17 cellular contexts compared by ENCODE assay signal in the genomic region with DNA sequence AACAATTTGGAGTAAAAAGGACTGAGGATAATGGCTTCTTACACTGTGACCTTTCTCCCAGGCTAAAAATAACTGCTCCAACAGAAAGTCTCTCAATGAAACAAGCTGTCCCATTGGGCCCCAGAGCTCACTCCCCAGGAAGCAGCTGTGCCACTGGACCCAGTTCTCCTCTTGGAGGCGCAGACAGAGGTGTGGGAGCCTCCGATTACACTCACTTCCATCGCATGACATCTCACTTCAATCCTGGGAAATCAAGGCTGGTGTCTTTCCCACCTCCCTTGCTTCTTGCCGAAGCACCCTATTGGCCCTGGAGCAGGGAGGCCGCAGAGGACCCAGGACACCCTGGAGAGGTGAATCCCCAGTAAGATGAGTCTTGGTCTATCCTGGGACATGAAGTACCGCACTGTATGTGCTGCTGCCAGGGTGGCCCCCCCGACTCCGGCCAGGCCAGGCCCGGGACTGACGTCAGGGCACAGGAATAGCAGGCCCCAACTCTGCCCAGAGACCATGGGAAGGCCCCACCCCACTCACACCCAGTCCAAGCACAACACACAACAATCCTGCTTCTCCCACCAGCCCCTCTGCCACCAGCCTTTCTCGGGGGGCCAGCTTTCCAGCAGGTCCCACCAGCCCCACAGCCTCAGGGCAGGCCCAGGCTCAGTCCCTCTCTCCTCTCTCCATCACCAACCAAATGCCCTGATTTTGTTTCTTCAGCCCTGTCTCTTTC. TPM values are rescaled to one million over a fixed set of nuclear protein-coding genes. Genes with fewer than 3 reads are reported as not detected.
A peak's percentile ranks its signal among the peaks of the same experiment; 100 is the strongest.
DNase-seq lines count a peak whose midpoint lies in the region; ATAC-seq and TF ChIP-seq lines count a peak whose summit lies in the region.
"Had no signal": no experiment of that assay in that cellular context is flagged by ENCODE, and none has a peak within 500 bp of the region (broad histone marks: within the 10 kb centered on the region; RNA-seq: fewer than 3 reads in every experiment).

No MANE protein-coding gene starts in this region.

- H3K4me1 ChIP-seq in RWPE2 (ENCODE audit: insufficient read depth, poor library complexity, severe bottlenecking): peaks cover 10% of the 10 kb centered on the region
- peaks cover 23% of the 10 kb centered on the region for H3K4me1 ChIP-seq in fibroblast of lung (ENCODE audit: control insufficient read depth, extremely low read depth, insufficient read depth, low read length)
- H3K4me1 ChIP-seq in neuronal stem cell (ENCODE audit: control insufficient read depth in 2 of 2, insufficient read depth in 1 of 2, low read depth in 1 of 2, low read length in 2 of 2): no peaks in the 10 kb centered on the region

- H2BK15ac ChIP-seq in neuronal stem cell (ENCODE audit: low read length): no peak overlapping the region

- H3K23ac ChIP-seq in neuronal stem cell (ENCODE audit: low read depth, low read length, poor library complexity): no peak overlapping the region

- H3K4me1 Mint-ChIP-seq in type B pancreatic cell (ENCODE audit: unreplicated experiment): peaks cover 16% of the 10 kb centered on the region

- no peak overlapping the region for H2AFZ ChIP-seq in fibroblast of lung (ENCODE audit: low read length)
- H2AFZ ChIP-seq in neuronal stem cell (ENCODE audit: low read length): no peak overlapping the region

- peak overlapping the region; percentile 30 for H3K18ac ChIP-seq in neuronal stem cell (ENCODE audit: low read length)

- no peak overlapping the region for H3K4ac ChIP-seq in neuronal stem cell (ENCODE audit: low read length)

- H4K8ac ChIP-seq in neuronal stem cell (ENCODE audit: low read depth, low read length): no peak overlapping the region

- H3K27me3 ChIP-seq in RWPE2 (ENCODE audit: insufficient read depth, poor library complexity, severe bottlenecking) (no peaks in the 10 kb centered on the region), fibroblast of lung (ENCODE audit: control insufficient read depth, insufficient read depth, low read length) (no peaks in the 10 kb centered on the region), neuronal stem cell (ENCODE audit: control insufficient read depth in 3 of 3, insufficient read depth in 3 of 3, low read depth in 1 of 3, low read length in 3 of 3) (peaks cover 0 to 27% (median 0%) of the 10 kb centered on the region in 3 experiments)
- H3K27me3 ChIP-seq: BLaER1 treated with 17β-estradiol and CSF1 and Interleukin-3, amounts not matched to agents 10 nM and 100 nM had no signal

- H3K27ac ChIP-seq in RWPE2 (ENCODE audit: poor library complexity, severe bottlenecking): peak overlapping the region; percentile 59
- peak overlapping the region; percentile 83 for H3K27ac ChIP-seq in fibroblast of lung (ENCODE audit: insufficient read depth, low read length)
- no peak overlapping the region for H3K27ac ChIP-seq in neuronal stem cell (replicated peaks; ENCODE audit: low read length)
- H3K27ac ChIP-seq: BLaER1 treated with 17β-estradiol and CSF1 and Interleukin-3, amounts not matched to agents 10 nM and 100 nM had no signal

- WGBS in neuronal stem cell (ENCODE audit: extremely low coverage in 2 of 2, insufficient read length in 2 of 2, insufficient replicate concordance in 1 of 2), 2 donors: no CpG with 5 or more reads among the region's 11 CpGs

- no peaks in the 10 kb centered on the region for H3K79me1 ChIP-seq in neuronal stem cell (ENCODE audit: low read depth, low read length)

- ATAC-seq in RWPE2 (ENCODE audit: low read depth) (no peak), GM19395 (IDR thresholded peaks at IDR 0.05; ENCODE audit: unreplicated experiment) (no peak), GM18519 (IDR thresholded peaks at IDR 0.05; ENCODE audit: low FRiP score, unreplicated experiment) (no peak)

- DNase-seq in RWPE2 (ENCODE audit: low spot score) (no peak), fibroblast of lung (ENCODE audit: low read depth in 2 of 2) (no peak), neuronal stem cell (ENCODE audit: low spot score) (no peak), type B pancreatic cell (ENCODE audit: extremely low spot score, unreplicated experiment) (no peak)
- DNase-seq in central memory CD4-positive, alpha-beta T cell: no peak
- no peak for DNase-seq in activated CD4-positive, alpha-beta T cell treated with anti-CD3 and anti-CD28 coated beads for 48 hours
- DNase-seq: activated T-cell treated with anti-CD3 and anti-CD28 coated beads for 4 hours, DMS79 treated with DMSO at 0.1 percent for 48 hours, erythroblast, NCI-H524 had no signal

- no peak overlapping the region for H2AK5ac ChIP-seq in neuronal stem cell (ENCODE audit: low read depth, low read length)

- H3K36me3 ChIP-seq in RWPE2 (ENCODE audit: low read depth): no peaks in the 10 kb centered on the region
- H3K36me3 ChIP-seq in fibroblast of lung (ENCODE audit: control insufficient read depth, insufficient read depth, low read length): no peaks in the 10 kb centered on the region
- H3K36me3 ChIP-seq in neuronal stem cell (replicated peaks in 1 of 2; ENCODE audit: control insufficient read depth in 2 of 2, insufficient read depth in 2 of 2, low read length in 2 of 2): no peaks in the 10 kb centered on the region
- H3K36me3 ChIP-seq: BLaER1 treated with 17β-estradiol and CSF1 and Interleukin-3, amounts not matched to agents 10 nM and 100 nM had no signal

- no peak overlapping the region for H2BK120ac ChIP-seq in neuronal stem cell (ENCODE audit: low read depth, low read length)

- H3K9me3 ChIP-seq in RWPE2 (ENCODE audit: severe bottlenecking) (no peaks in the 10 kb centered on the region), fibroblast of lung (ENCODE audit: control insufficient read depth, insufficient read depth, low read depth, low read length) (no peaks in the 10 kb centered on the region), neuronal stem cell (replicated peaks in 1 of 2; ENCODE audit: control insufficient read depth in 2 of 2, insufficient read depth in 1 of 2, low read depth in 1 of 2, low read length in 2 of 2) (no peaks in the 10 kb centered on the region)
- H3K9me3 ChIP-seq: BLaER1 treated with 17β-estradiol and CSF1 and Interleukin-3, amounts not matched to agents 10 nM and 100 nM had no signal

- H3K4me3 Mint-ChIP-seq in type B pancreatic cell: no peak overlapping the region
- H3K4me3 Mint-ChIP-seq: natural killer cell treated with Interleukin-12 subunit alpha and Interleukin-12 subunit beta and Interleukin-15 and Interleukin-18, amount 100 ng/mL, for 72 hours; stimulated activated naive CD8-positive, alpha-beta T cell treated with anti-CD3 and anti-CD28 coated beads, Interleukin-15, Interleukin-2, amounts not matched to agents 100 ng/mL and 50 ng/mL, for 24 hours had no signal

- no peaks in the 10 kb centered on the region for H3K36me3 Mint-ChIP-seq in type B pancreatic cell
- H3K36me3 Mint-ChIP-seq: natural killer cell treated with Interleukin-12 subunit alpha and Interleukin-12 subunit beta and Interleukin-15 and Interleukin-18, amount 100 ng/mL, for 72 hours had no signal

- TF ChIP-seq CTCF in RWPE2 (IDR thresholded peaks at IDR 0.05; ENCODE audit: poor library complexity, severe bottlenecking) (no peak), fibroblast of lung (conservative IDR thresholded peaks at IDR 0.05 in 1 of 2, IDR thresholded peaks at IDR 0.05 in 1 of 2; ENCODE audit: low read depth in 1 of 2, low read length in 2 of 2) (no peak), type B pancreatic cell (conservative IDR thresholded peaks at IDR 0.05) (no peak)

- H3K27ac Mint-ChIP-seq in type B pancreatic cell: peak overlapping the region; percentile 41
- H3K27ac Mint-ChIP-seq: natural killer cell treated with Interleukin-12 subunit alpha and Interleukin-12 subunit beta and Interleukin-15 and Interleukin-18, amount 100 ng/mL, for 72 hours; stimulated activated naive CD8-positive, alpha-beta T cell treated with anti-CD3 and anti-CD28 coated beads, Interleukin-15, Interleukin-2, amounts not matched to agents 100 ng/mL and 50 ng/mL, for 24 hours had no signal

- no peak overlapping the region for H3K14ac ChIP-seq in neuronal stem cell (ENCODE audit: low read length)

- H3K9ac ChIP-seq in fibroblast of lung (ENCODE audit: insufficient read depth, low read length) (no peak overlapping the region), neuronal stem cell (ENCODE audit: low read depth, low read length, poor library complexity) (no peak overlapping the region)
- H3K9ac ChIP-seq: BLaER1 treated with 17β-estradiol and CSF1 and Interleukin-3, amounts not matched to agents 10 nM and 100 nM had no signal

- H2BK5ac ChIP-seq in neuronal stem cell (ENCODE audit: low read length): no peak overlapping the region

- H4K91ac ChIP-seq in neuronal stem cell (ENCODE audit: low read depth, low read length, poor library complexity): peak overlapping the region; percentile 16

- H3K27me3 Mint-ChIP-seq in type B pancreatic cell: no peaks in the 10 kb centered on the region
- H3K27me3 Mint-ChIP-seq: natural killer cell treated with Interleukin-12 subunit alpha and Interleukin-12 subunit beta and Interleukin-15 and Interleukin-18, amount 100 ng/mL, for 72 hours; stimulated activated naive CD8-positive, alpha-beta T cell treated with anti-CD3 and anti-CD28 coated beads, Interleukin-15, Interleukin-2, amounts not matched to agents 100 ng/mL and 50 ng/mL, for 24 hours had no signal

- no peaks in the 10 kb centered on the region for H3K79me2 ChIP-seq in fibroblast of lung (ENCODE audit: control insufficient read depth, insufficient read depth, low read length)

- no peaks in the 10 kb centered on the region for H4K20me1 ChIP-seq in fibroblast of lung (ENCODE audit: control insufficient read depth, extremely low read depth, insufficient read depth, low read length)
- H4K20me1 ChIP-seq: BLaER1 treated with 17β-estradiol and CSF1 and Interleukin-3, amounts not matched to agents 10 nM and 100 nM had no signal

- H3K4me2 ChIP-seq in fibroblast of lung (ENCODE audit: extremely low read depth, insufficient read depth, low read length): no peak overlapping the region
- no peak overlapping the region for H3K4me2 ChIP-seq in neuronal stem cell (ENCODE audit: insufficient read depth, low read length, poor library complexity, severe bottlenecking)

- H3K4me3 ChIP-seq in RWPE2 (ENCODE audit: severe bottlenecking) (no peak overlapping the region), fibroblast of lung (replicated peaks in 1 of 4; ENCODE audit: control extremely low read depth in 1 of 4, insufficient read depth in 1 of 4, low read depth in 3 of 4, low read length in 4 of 4) (no peak overlapping the region), neuronal stem cell (ENCODE audit: low read length in 2 of 2) (no peak overlapping the region)
- H3K4me3 ChIP-seq: BLaER1 treated with 17β-estradiol and CSF1 and Interleukin-3, amounts not matched to agents 10 nM and 100 nM; skin epidermis had no signal

- H3K9me3 Mint-ChIP-seq in type B pancreatic cell: no peaks in the 10 kb centered on the region
- H3K9me3 Mint-ChIP-seq: natural killer cell treated with Interleukin-12 subunit alpha and Interleukin-12 subunit beta and Interleukin-15 and Interleukin-18, amount 100 ng/mL, for 72 hours; stimulated activated naive CD8-positive, alpha-beta T cell treated with anti-CD3 and anti-CD28 coated beads, Interleukin-15, Interleukin-2, amounts not matched to agents 100 ng/mL and 50 ng/mL, for 24 hours had no signal

- no peak overlapping the region for H2BK12ac ChIP-seq in neuronal stem cell (ENCODE audit: low read length)

RNA-seq across cellular contexts. Expression of a gene that starts 29.5 kb away (rescaled TPM):
- total RNA-seq in fibroblast of lung: under 0.01 and 0.17 TPM in 2 replicates
- 0.07 TPM in 2 replicates for polyA plus RNA-seq in fibroblast of lung
- polyA plus RNA-seq in fibroblast of lung (2012): 0.03 and 0.06 TPM in 2 replicates
- polyA minus RNA-seq in fibroblast of lung (ENCODE audit: low replicate concordance): not detected in 2 replicates
- 0.04 TPM for polyA plus RNA-seq in neuronal stem cell (2013, experiment 1 of 2)
- 0.04 TPM for polyA plus RNA-seq in neuronal stem cell (2013, experiment 2 of 2)
- total RNA-seq in type B pancreatic cell (ENCODE audit: low replicate concordance): 1.2 TPM in 1 of 2 replicates, not detected in the other
- total RNA-seq: natural killer cell treated with Interleukin-12 subunit alpha and Interleukin-12 subunit beta and Interleukin-15 and Interleukin-18, amount 100 ng/mL, for 72 hours; T-helper 1 cell treated with Interleukin-12 subunit alpha and Interleukin-12 subunit beta and Interleukin-4 antibody, amounts not matched to agents 30 ng/mL and 1 ng/mL, for 36 hours had no signal
